7 cellular contexts compared by ENCODE assay signal in genomic region chr7:32816531-32816948, GRCh38.
DNase-seq lines count a peak whose midpoint lies in the region; TF ChIP-seq lines count a peak whose summit lies in the region.
"Not testable (repeated sequence)": the region's sequence is repeated elsewhere in the genome, so short reads cannot be mapped to it uniquely, and the experiment has no call there.

No MANE protein-coding gene starts in this region.

- not testable (repeated sequence) for TF ChIP-seq CTCF in foreskin fibroblast (IDR thresholded peaks at IDR 0.05; ENCODE audit: low read depth, low read length)

- H3K4me1 ChIP-seq in adipocyte (ENCODE audit: control insufficient read depth, insufficient read depth, low read length) = not testable (repeated sequence)

- not testable (repeated sequence) for H3K36me3 ChIP-seq in adipocyte (ENCODE audit: control insufficient read depth, insufficient read depth, low read length, severe bottlenecking)

- H3K9me3 ChIP-seq in adipocyte (ENCODE audit: control insufficient read depth, low read length) = not testable (repeated sequence)

- not testable (repeated sequence) for H3K9ac ChIP-seq in adipocyte (ENCODE audit: low read length)

- not testable (repeated sequence) for H3K27me3 ChIP-seq in adipocyte (replicated peaks; ENCODE audit: control insufficient read depth, insufficient read depth, low read length)

- peak overlapping the region; percentile 50 for H3K4me3 ChIP-seq in adipocyte (ENCODE audit: low read length)
- H3K4me3 ChIP-seq in foreskin fibroblast (ENCODE audit: low read depth in 1 of 2, low read length in 2 of 2) = not testable (repeated sequence)

- DNase-seq in GM04503 (ENCODE audit: low read depth) (peak; percentile 19), NCI-H1092 treated with DMSO at 0.1 percent for 48 hours (lab: John Stamatoyannopoulos, UW) (peak; percentile 76), NCI-H446 treated with DMSO at 0.1 percent for 48 hours (lab: John Stamatoyannopoulos, UW) (peak; percentile 50), adipocyte (ENCODE audit: low read depth) (peak; percentile 31), foreskin fibroblast (peak; percentile 20 to 36), left kidney (ENCODE audit: low read depth, low spot score) (peak; percentile 19), retina (peak; percentile 2)

Comparison
In these comparisons a context has a peak if more than half of its experiments do, and no peak if none do; other contexts are left out.
1. DNase-seq: peak in every context shown above with its lines; median percentile 76 in NCI-H1092 treated with DMSO at 0.1 percent for 48 hours; 50 in NCI-H446 treated with DMSO at 0.1 percent for 48 hours; 31 in adipocyte; 28 in foreskin fibroblast; 19 in GM04503; 19 in left kidney; 2 in retina.